ENCODE assay signal across 1 cellular context in genomic region chr6:141153563-141153962, GRCh38.
TF ChIP-seq lines count a peak whose summit lies in the region.

No MANE protein-coding gene starts in this region.

TF ChIP-seq in GM12878, 131 proteins besides CTCF, POLR2A, EP300 and RAD21 (continued from another document and continues in another):
- TF ChIP-seq BCL11A (IDR thresholded peaks at IDR 0.05; ENCODE audit: low read depth, low read length) (0 out of 2 replicates have a peak, but pooled peaks have one; percentile 5), JUNB (IDR thresholded peaks at IDR 0.05) (peak; percentile 49), IRF5 (IDR thresholded peaks at IDR 0.05; ENCODE audit: borderline replicate concordance) (no peak), NFYA (IDR thresholded peaks at IDR 0.05; ENCODE audit: borderline replicate concordance, low read depth, low read length) (no peak), CREB1 (IDR thresholded peaks at IDR 0.05; ENCODE audit: low read depth) (no peak), TBL1XR1 (IDR thresholded peaks at IDR 0.05; ENCODE audit: low read depth, low read length) (no peak), EGR1 (IDR thresholded peaks at IDR 0.05; ENCODE audit: borderline replicate concordance in 1 of 2, low read depth in 2 of 2, low read length in 2 of 2) (no peak), KLF5 (IDR thresholded peaks at IDR 0.05; ENCODE audit: partially characterized antibody) (no peak), SUPT20H (IDR thresholded peaks at IDR 0.05; ENCODE audit: borderline replicate concordance, control insufficient read depth, low read depth, low read length) (no peak), TCF7 (IDR thresholded peaks at IDR 0.05; ENCODE audit: borderline replicate concordance) (peak; percentile 83), ZNF384 (IDR thresholded peaks at IDR 0.05; ENCODE audit: borderline replicate concordance, low read depth, low read length) (no peak), RUNX3 (IDR thresholded peaks at IDR 0.05; ENCODE audit: low read length) (peak; percentile 43), JUND (IDR thresholded peaks at IDR 0.05; ENCODE audit: low read depth, low read length) (no peak), BHLHE40 (IDR thresholded peaks at IDR 0.05; ENCODE audit: borderline replicate concordance in 1 of 2, low read depth in 2 of 2, low read length in 1 of 2) (no peak), MEF2A (IDR thresholded peaks at IDR 0.05; ENCODE audit: insufficient read depth, low read depth, low read length) (peak; percentile 74; the same call in 1 of the 2 replicates), CBFB (IDR thresholded peaks at IDR 0.05; ENCODE audit: low read depth) (no peak), SUZ12 (IDR thresholded peaks at IDR 0.05; ENCODE audit: unreplicated experiment) (no peak), SPI1 (IDR thresholded peaks at IDR 0.05; ENCODE audit: borderline replicate concordance, insufficient read depth, low read depth, low read length) (no peak), RCOR1 (conservative IDR thresholded peaks at IDR 0.05; ENCODE audit: low read depth, low read length) (no peak), YY1 (IDR thresholded peaks at IDR 0.05; ENCODE audit: low read depth, low read length) (no peak), BRCA1 (IDR thresholded peaks at IDR 0.05; ENCODE audit: low read depth, low read length) (no peak), NRF1 (conservative IDR thresholded peaks at IDR 0.05; ENCODE audit: low read depth, low read length) (no peak), MEF2B (IDR thresholded peaks at IDR 0.05; ENCODE audit: partially characterized antibody, poor library complexity, severe bottlenecking) (no peak), BMI1 (IDR thresholded peaks at IDR 0.05; ENCODE audit: borderline replicate concordance) (peak; percentile 71), MTA2 (IDR thresholded peaks at IDR 0.05; ENCODE audit: low read depth) (peak; percentile 12; the same call in 1 of the 2 replicates), NFIC (IDR thresholded peaks at IDR 0.05; ENCODE audit: low read depth, low read length) (no peak; the same call in 1 of the 2 replicates), HSF1 (IDR thresholded peaks at IDR 0.05; ENCODE audit: low read depth, low read length) (no peak), CHD2 (IDR thresholded peaks at IDR 0.05; ENCODE audit: borderline replicate concordance, low read depth, low read length) (no peak), KAT2A (conservative IDR thresholded peaks at IDR 0.05; ENCODE audit: control insufficient read depth, low read depth, low read length) (no peak), CBX5 (IDR thresholded peaks at IDR 0.05; ENCODE audit: low read depth) (no peak), STAT3 (IDR thresholded peaks at IDR 0.05; ENCODE audit: low read depth, low read length) (no peak), NKRF (conservative IDR thresholded peaks at IDR 0.05) (no peak), HDAC6 (IDR thresholded peaks at IDR 0.05; ENCODE audit: unreplicated experiment) (no peak), REST (IDR thresholded peaks at IDR 0.05; ENCODE audit: low read depth, low read length) (no peak), FOXM1 (IDR thresholded peaks at IDR 0.05; ENCODE audit: low read depth, low read length) (0 out of 2 replicates have a peak, but pooled peaks have one; percentile 44)
- TF ChIP-seq, protein P1, sequence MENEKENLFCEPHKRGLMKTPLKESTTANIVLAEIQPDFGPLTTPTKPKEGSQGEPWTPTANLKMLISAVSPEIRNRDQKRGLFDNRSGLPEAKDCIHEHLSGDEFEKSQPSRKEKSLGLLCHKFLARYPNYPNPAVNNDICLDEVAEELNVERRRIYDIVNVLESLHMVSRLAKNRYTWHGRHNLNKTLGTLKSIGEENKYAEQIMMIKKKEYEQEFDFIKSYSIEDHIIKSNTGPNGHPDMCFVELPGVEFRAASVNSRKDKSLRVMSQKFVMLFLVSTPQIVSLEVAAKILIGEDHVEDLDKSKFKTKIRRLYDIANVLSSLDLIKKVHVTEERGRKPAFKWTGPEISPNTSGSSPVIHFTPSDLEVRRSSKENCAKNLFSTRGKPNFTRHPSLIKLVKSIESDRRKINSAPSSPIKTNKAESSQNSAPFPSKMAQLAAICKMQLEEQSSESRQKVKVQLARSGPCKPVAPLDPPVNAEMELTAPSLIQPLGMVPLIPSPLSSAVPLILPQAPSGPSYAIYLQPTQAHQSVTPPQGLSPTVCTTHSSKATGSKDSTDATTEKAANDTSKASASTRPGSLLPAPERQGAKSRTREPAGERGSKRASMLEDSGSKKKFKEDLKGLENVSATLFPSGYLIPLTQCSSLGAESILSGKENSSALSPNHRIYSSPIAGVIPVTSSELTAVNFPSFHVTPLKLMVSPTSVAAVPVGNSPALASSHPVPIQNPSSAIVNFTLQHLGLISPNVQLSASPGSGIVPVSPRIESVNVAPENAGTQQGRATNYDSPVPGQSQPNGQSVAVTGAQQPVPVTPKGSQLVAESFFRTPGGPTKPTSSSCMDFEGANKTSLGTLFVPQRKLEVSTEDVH (IDR thresholded peaks at IDR 0.05; ENCODE audit: low read depth, partially characterized antibody): no peak
- TF ChIP-seq, protein P2, sequence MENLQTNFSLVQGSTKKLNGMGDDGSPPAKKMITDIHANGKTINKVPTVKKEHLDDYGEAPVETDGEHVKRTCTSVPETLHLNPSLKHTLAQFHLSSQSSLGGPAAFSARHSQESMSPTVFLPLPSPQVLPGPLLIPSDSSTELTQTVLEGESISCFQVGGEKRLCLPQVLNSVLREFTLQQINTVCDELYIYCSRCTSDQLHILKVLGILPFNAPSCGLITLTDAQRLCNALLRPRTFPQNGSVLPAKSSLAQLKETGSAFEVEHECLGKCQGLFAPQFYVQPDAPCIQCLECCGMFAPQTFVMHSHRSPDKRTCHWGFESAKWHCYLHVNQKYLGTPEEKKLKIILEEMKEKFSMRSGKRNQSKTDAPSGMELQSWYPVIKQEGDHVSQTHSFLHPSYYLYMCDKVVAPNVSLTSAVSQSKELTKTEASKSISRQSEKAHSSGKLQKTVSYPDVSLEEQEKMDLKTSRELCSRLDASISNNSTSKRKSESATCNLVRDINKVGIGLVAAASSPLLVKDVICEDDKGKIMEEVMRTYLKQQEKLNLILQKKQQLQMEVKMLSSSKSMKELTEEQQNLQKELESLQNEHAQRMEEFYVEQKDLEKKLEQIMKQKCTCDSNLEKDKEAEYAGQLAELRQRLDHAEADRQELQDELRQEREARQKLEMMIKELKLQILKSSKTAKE (IDR thresholded peaks at IDR 0.05; ENCODE audit: low read depth, poor library complexity, severe bottlenecking): no peak
- TF ChIP-seq, protein P3, sequence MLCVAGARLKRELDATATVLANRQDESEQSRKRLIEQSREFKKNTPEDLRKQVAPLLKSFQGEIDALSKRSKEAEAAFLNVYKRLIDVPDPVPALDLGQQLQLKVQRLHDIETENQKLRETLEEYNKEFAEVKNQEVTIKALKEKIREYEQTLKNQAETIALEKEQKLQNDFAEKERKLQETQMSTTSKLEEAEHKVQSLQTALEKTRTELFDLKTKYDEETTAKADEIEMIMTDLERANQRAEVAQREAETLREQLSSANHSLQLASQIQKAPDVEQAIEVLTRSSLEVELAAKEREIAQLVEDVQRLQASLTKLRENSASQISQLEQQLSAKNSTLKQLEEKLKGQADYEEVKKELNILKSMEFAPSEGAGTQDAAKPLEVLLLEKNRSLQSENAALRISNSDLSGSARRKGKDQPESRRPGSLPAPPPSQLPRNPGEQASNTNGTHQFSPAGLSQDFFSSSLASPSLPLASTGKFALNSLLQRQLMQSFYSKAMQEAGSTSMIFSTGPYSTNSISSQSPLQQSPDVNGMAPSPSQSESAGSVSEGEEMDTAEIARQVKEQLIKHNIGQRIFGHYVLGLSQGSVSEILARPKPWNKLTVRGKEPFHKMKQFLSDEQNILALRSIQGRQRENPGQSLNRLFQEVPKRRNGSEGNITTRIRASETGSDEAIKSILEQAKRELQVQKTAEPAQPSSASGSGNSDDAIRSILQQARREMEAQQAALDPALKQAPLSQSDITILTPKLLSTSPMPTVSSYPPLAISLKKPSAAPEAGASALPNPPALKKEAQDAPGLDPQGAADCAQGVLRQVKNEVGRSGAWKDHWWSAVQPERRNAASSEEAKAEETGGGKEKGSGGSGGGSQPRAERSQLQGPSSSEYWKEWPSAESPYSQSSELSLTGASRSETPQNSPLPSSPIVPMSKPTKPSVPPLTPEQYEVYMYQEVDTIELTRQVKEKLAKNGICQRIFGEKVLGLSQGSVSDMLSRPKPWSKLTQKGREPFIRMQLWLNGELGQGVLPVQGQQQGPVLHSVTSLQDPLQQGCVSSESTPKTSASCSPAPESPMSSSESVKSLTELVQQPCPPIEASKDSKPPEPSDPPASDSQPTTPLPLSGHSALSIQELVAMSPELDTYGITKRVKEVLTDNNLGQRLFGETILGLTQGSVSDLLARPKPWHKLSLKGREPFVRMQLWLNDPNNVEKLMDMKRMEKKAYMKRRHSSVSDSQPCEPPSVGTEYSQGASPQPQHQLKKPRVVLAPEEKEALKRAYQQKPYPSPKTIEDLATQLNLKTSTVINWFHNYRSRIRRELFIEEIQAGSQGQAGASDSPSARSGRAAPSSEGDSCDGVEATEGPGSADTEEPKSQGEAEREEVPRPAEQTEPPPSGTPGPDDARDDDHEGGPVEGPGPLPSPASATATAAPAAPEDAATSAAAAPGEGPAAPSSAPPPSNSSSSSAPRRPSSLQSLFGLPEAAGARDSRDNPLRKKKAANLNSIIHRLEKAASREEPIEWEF (IDR thresholded peaks at IDR 0.05; ENCODE audit: insufficient replicate concordance, low read depth, low read length): no peak
- TF ChIP-seq, protein P4, sequence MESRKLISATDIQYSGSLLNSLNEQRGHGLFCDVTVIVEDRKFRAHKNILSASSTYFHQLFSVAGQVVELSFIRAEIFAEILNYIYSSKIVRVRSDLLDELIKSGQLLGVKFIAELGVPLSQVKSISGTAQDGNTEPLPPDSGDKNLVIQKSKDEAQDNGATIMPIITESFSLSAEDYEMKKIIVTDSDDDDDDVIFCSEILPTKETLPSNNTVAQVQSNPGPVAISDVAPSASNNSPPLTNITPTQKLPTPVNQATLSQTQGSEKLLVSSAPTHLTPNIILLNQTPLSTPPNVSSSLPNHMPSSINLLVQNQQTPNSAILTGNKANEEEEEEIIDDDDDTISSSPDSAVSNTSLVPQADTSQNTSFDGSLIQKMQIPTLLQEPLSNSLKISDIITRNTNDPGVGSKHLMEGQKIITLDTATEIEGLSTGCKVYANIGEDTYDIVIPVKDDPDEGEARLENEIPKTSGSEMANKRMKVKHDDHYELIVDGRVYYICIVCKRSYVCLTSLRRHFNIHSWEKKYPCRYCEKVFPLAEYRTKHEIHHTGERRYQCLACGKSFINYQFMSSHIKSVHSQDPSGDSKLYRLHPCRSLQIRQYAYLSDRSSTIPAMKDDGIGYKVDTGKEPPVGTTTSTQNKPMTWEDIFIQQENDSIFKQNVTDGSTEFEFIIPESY (IDR thresholded peaks at IDR 0.05): no peak
